ENCODE assay signal across 20 cellular contexts in the genomic region with DNA sequence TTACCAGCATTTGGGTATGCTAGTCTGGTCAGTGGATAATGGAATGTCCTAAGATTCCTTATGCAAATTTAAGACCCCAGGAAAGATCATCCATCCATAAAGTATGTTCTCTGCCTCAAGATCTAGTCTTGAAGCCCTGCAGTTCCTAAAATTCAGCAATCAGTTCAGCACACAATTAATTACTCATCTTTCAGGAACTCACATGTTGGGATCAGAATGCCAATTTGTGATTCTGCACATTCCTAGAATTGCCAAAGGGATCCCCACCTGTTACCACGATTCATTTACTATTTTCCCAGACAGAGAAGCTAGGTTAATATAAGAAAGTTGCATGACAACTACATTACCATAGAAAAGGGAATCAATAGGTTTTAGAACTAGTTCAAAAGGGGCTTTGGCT. TPM values are rescaled to one million over a fixed set of nuclear protein-coding genes. Genes with fewer than 3 reads are reported as not detected.
DNase-seq lines count a peak whose midpoint lies in the region; ATAC-seq and TF ChIP-seq lines count a peak whose summit lies in the region.
"Had no signal": no experiment of that assay in that cellular context is flagged by ENCODE, and none has a peak within 500 bp of the region (broad histone marks: within the 10 kb centered on the region; RNA-seq: fewer than 3 reads in every experiment).

No MANE protein-coding gene starts in this region.

- TF ChIP-seq CTCF in AG10803 (conservative IDR thresholded peaks at IDR 0.05; ENCODE audit: low read length), result no peak

- peak; percentile 16 for DNase-seq in AG10803 (ENCODE audit: low read depth)
- DNase-seq in SJCRH30, result peak; percentile 17 to 54
- DNase-seq in iris pigment epithelial cell (ENCODE audit: low read depth), result peak; percentile 3
- DNase-seq in renal cortical epithelial cell (ENCODE audit: low read depth), result peak; percentile 32
- no peak for DNase-seq in OCI-M1 (lab: John Stamatoyannopoulos, UW)
- DNase-seq in activated effector memory CD4-positive, alpha-beta T cell treated with Interleukin-2 at 50 U/mL for 16 hours, result no peak
- DNase-seq: 8988T; ACHN; C1 segment of cervical spinal cord; Calu3; CD4-positive, alpha-beta T cell; DMS 273 treated with DMSO at 0.1 percent for 48 hours; GOT3; H9 had no signal

- H3K36me3 ChIP-seq in SJCRH30, result no peaks in the 10 kb centered on the region

- H3K27me3 ChIP-seq in SJCRH30, result no peaks in the 10 kb centered on the region

- H3K4me1 ChIP-seq in SJCRH30, result peaks cover 27% of the 10 kb centered on the region

- H3K4me3 ChIP-seq in AG10803 (ENCODE audit: low read length) (no peak overlapping the region), SJCRH30 (no peak overlapping the region)
- H3K4me3 ChIP-seq: GM12878 had no signal

- ATAC-seq in GM19455 (IDR thresholded peaks at IDR 0.05; ENCODE audit: unreplicated experiment) (no peak), HG03460 (IDR thresholded peaks at IDR 0.05; ENCODE audit: unreplicated experiment) (no peak)
- ATAC-seq: GM12878, HepG2 had no signal

- peak overlapping the region; percentile 73 for H3K27ac ChIP-seq in SJCRH30

- H3K9me3 ChIP-seq in SJCRH30 (replicated peaks), result peaks cover 2% of the 10 kb centered on the region; the same call in 1 of the 2 replicates

RNA-seq across cellular contexts. Expression of a gene that starts 3.2 kb away (rescaled TPM):
- total RNA-seq in SJCRH30 (2014; rRNA removed; shearing (Covaris generic)), result not detected in 2 replicates
- 0.15 TPM in 1 of 2 replicates, not detected in the other for total RNA-seq in renal cortical epithelial cell
- total RNA-seq: Calu3; CD4-positive, alpha-beta T cell; Daoy; G401; H9; HepG2 had no signal

RNA-seq across cellular contexts. Expression of a gene that starts 41.9 kb away (rescaled TPM):
- 15.6 and 16.7 TPM in 2 replicates for total RNA-seq in SJCRH30 (2014; rRNA removed; shearing (Covaris generic))
- total RNA-seq in renal cortical epithelial cell, result 20.5 and 20.7 TPM in 2 replicates

RNA-seq across cellular contexts. Expression of a gene that starts 42.1 kb away (rescaled TPM):
- total RNA-seq in SJCRH30 (2014; rRNA removed; shearing (Covaris generic)), result 13.1 and 14.5 TPM in 2 replicates
- 2.8 and 7.0 TPM in 2 replicates for total RNA-seq in renal cortical epithelial cell

RNA-seq across cellular contexts. Expression of a gene that starts 53.6 kb away (rescaled TPM):
- 17.0 and 17.6 TPM in 2 replicates for total RNA-seq in SJCRH30 (2014; rRNA removed; shearing (Covaris generic))
- 8.5 and 28.2 TPM in 2 replicates for total RNA-seq in renal cortical epithelial cell

RNA-seq across cellular contexts. Expression of a gene that starts 53.7 kb away (rescaled TPM):
- total RNA-seq in SJCRH30 (2014; rRNA removed; shearing (Covaris generic)), result 4.7 TPM in 2 replicates
- 3.1 and 4.9 TPM in 2 replicates for total RNA-seq in renal cortical epithelial cell
- total RNA-seq: HepG2 had no signal

Comparison
In these comparisons a context has a peak if more than half of its experiments do, and no peak if none do; other contexts are left out.
1. DNase-seq: peak in AG10803 (single experiment), SJCRH30 (2 of 2), iris pigment epithelial cell (single experiment) and renal cortical epithelial cell (single experiment); none in OCI-M1 (single experiment) and activated effector memory CD4-positive, alpha-beta T cell treated with Interleukin-2 at 50 U/mL for 16 hours (single experiment).